Comparison of ENCODE assay signal across 15 cellular contexts in the genomic region with DNA sequence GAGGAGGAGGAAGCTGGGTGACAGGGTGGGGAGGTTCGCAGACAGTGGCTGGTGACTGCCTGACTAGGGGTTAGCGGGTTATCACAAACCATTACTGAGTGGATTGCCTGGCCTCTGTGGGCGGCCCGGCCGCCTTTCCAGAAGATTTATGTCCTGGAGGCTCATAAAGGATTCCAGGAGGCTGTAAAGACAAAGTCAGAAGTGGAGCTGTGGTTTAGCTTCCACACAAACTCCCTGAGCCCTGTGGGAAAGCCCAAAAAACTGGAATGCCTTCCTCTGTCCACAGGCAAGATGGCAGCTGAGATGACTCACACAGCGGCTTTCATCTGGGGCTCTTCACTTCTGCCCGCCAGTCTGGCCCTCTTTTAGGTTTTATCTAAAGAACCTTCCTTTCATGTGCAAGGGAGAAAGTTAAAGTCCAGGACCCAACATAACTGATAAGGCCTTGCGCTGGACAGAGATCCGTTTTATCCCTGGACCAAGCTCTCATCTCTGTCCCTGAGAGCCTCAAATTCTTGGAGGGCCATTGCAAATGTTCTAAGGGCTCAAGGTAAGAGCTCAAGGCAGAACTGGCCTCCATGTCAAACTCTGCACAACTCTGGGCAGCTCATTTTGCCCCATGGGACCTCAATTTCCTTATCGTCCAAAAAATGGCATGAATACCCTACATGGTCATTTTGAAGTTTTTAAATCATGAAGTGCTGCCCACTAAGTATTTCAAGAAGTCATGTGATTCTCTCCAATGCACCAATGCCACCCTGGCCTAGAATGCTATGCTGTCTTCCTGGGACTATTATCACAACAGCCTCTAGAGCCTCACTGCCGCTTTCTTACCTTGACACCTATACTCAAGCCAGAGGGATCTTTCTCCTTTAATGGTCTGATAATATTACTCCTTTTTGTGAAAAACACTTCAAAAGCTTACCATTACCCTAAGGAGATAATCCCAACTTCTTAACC.
"Had no signal": no experiment of that assay in that cellular context is flagged by ENCODE, and none has a peak within 500 bp of the region (broad histone marks: within the 10 kb centered on the region; RNA-seq: fewer than 3 reads in every experiment).

No MANE protein-coding gene starts in this region.

- FAIRE-seq: colon, urothelium cell line had no signal

- H3K9me3 ChIP-seq: esophagus squamous epithelium had no signal

- DNase-seq: activated CD4-positive, alpha-beta memory T cell treated with anti-CD3 and anti-CD28 coated beads for 36 hours; activated CD4-positive, alpha-beta T cell treated with anti-CD3 and anti-CD28 coated beads for 36 hours; activated CD8-positive, alpha-beta memory T cell treated with anti-CD3 and anti-CD28 coated beads, Interleukin-2, amount 10 ng/mL, durations not matched to agents 7 days and 5 days; activated naive CD4-positive, alpha-beta T cell treated with anti-CD3 and anti-CD28 coated beads, Interleukin-2, amount 10 ng/mL, durations not matched to agents 7 days and 5 days; activated T-cell treated with anti-CD3 and anti-CD28 coated beads, Interleukin-2, amount 50 U/mL, for 1 hour; caudate nucleus; esophagus squamous epithelium; foreskin fibroblast; naive thymus-derived CD8-positive, alpha-beta T cell; stimulated activated CD4-positive, alpha-beta T cell treated with anti-CD3 and anti-CD28 coated beads, Interleukin-2, amount 100 ng/mL, for 48 hours; T-helper 17 cell had no signal

- H3K36me3 ChIP-seq: esophagus squamous epithelium had no signal

- H3K4me3 ChIP-seq: esophagus squamous epithelium, lung had no signal

- H3K27me3 ChIP-seq: esophagus squamous epithelium had no signal

- ATAC-seq: activated CD4-positive, alpha-beta T cell treated with anti-CD3 and anti-CD28 coated beads for 36 hours; activated CD8-positive, alpha-beta memory T cell treated with anti-CD3 and anti-CD28 coated beads, Interleukin-2, amount 10 ng/mL, durations not matched to agents 7 days and 5 days; naive thymus-derived CD8-positive, alpha-beta T cell; stimulated activated memory B cell treated with anti-CD40 and anti-IgM and Interleukin-4, amounts not matched to agents 10 μg/mL and 1 μg/mL and 100 μg/mL, for 72 hours; T-helper 17 cell had no signal

- H3K27ac ChIP-seq: esophagus squamous epithelium had no signal

- H3K4me1 ChIP-seq: esophagus squamous epithelium had no signal
